In genomic region chr7:154968336-154969001, GRCh38 we compare ENCODE assay signal across 2 cellular contexts.
TF ChIP-seq lines count a peak whose summit lies in the region.

No MANE protein-coding gene starts in this region.

TF ChIP-seq in IMR-90, 13 proteins besides CTCF, POLR2A, EP300 and RAD21:
- no peak for TF ChIP-seq BHLHE40 (IDR thresholded peaks at IDR 0.05; ENCODE audit: low read depth, low read length)

TF ChIP-seq in K562, 482 proteins besides CTCF, POLR2A, EP300 and RAD21:
- TF ChIP-seq POLR2G (IDR thresholded peaks at IDR 0.05; ENCODE audit: low read depth, low read length) (peak; percentile 40; the same call in 1 of the 2 replicates), CREB3L1 (IDR thresholded peaks at IDR 0.05; ENCODE audit: borderline replicate concordance, low read depth) (no peak), RBM22 (IDR thresholded peaks at IDR 0.05; ENCODE audit: low read depth, low read length, poor library complexity, severe bottlenecking) (peak; percentile 22), ARID2 (IDR thresholded peaks at IDR 0.05) (no peak)
TF ChIP-seq in K562: peak in this region for 2.
